In the genomic region with DNA sequence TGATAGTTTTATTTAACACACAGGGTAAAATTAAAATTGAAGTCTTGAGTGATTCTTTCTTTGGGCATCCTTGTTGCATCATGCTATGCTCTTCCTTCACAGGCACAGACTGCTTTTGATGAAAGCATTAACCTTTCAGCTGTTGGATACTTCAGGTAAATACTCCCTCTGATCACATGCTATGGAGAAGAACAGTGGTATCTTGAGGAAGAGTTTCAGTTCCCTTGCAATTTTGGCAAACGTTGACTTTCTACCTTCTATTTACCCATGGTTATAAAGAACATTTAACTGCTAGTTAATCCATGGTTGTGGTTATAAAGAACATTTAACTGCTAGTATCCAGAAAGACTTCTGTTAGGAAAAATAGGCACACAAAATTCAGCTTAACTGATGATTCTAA, we compare ENCODE assay signal across 21 cellular contexts.
A peak's percentile ranks its signal among the peaks of the same experiment; 100 is the strongest.
DNase-seq lines count a peak whose midpoint lies in the region; ATAC-seq and TF ChIP-seq lines count a peak whose summit lies in the region.
"Had no signal": no experiment of that assay in that cellular context is flagged by ENCODE, and none has a peak within 500 bp of the region (broad histone marks: within the 10 kb centered on the region; RNA-seq: fewer than 3 reads in every experiment).

No MANE protein-coding gene starts in this region.

- no peak for TF ChIP-seq POLR2A in prostate gland (IDR thresholded peaks at IDR 0.05)

- no peak for TF ChIP-seq CTCF in VCaP (conservative IDR thresholded peaks at IDR 0.05)
- TF ChIP-seq CTCF in prostate gland (IDR thresholded peaks at IDR 0.05): no peak

- no peaks in the 10 kb centered on the region for H3K27me3 ChIP-seq in prostate gland (replicated peaks; ENCODE audit: insufficient read depth)
- H3K27me3 ChIP-seq: BLaER1 treated with 17β-estradiol and CSF1 and Interleukin-3, amounts not matched to agents 10 nM and 100 nM had no signal

- intact Hi-C loops in left colon (cut with DNase I, micrococcal nuclease): no loop called here
- intact Hi-C loops in prostate gland (cut with DNase I): no loop called here

- H3K4me3 ChIP-seq in prostate gland: no peak overlapping the region
- H3K4me3 ChIP-seq: A549; BLaER1 treated with 17β-estradiol and CSF1 and Interleukin-3, amounts not matched to agents 10 nM and 100 nM; GM12878 had no signal

- no peak for DNase-seq in left colon
- no peak for DNase-seq in prostate gland (ENCODE audit: low spot score)
- no peak for DNase-seq in substantia nigra (lab: John Stamatoyannopoulos, UW)
- DNase-seq: AML-193; CD4-positive, alpha-beta T cell; CD8-positive, alpha-beta T cell; COR-L47; DMS 273 treated with DMSO at 0.1 percent for 48 hours; DMS153; DMS53; DMS79; DND-41; EL; GDM1 had no signal

- peaks cover 9% of the 10 kb centered on the region for H3K4me1 ChIP-seq in prostate gland (replicated peaks)
- H3K4me1 ChIP-seq: BLaER1 treated with 17β-estradiol and CSF1 and Interleukin-3, amounts not matched to agents 10 nM and 100 nM had no signal

- H3K36me3 ChIP-seq in prostate gland: no peaks in the 10 kb centered on the region
- H3K36me3 ChIP-seq: BLaER1 treated with 17β-estradiol and CSF1 and Interleukin-3, amounts not matched to agents 10 nM and 100 nM had no signal

- no peaks in the 10 kb centered on the region for H3K9me3 ChIP-seq in prostate gland
- H3K9me3 ChIP-seq: A549; BLaER1 treated with 17β-estradiol and CSF1 and Interleukin-3, amounts not matched to agents 10 nM and 100 nM had no signal

- ATAC-seq in left colon (peak; percentile 53), GM18870 (IDR thresholded peaks at IDR 0.05; ENCODE audit: unreplicated experiment) (no peak)
- ATAC-seq: CD8-positive, alpha-beta T cell; GM12878 had no signal

- H3K27ac ChIP-seq in VCaP (peak overlapping the region; percentile 65), prostate gland (peak overlapping the region; percentile 32 to 61), substantia nigra (ENCODE audit: low read depth, low read length, poor library complexity, severe bottlenecking) (no peak overlapping the region)
- H3K27ac ChIP-seq: 22Rv1; BLaER1 treated with 17β-estradiol and CSF1 and Interleukin-3, amounts not matched to agents 10 nM and 100 nM; C4-2B had no signal

- 44% methylated on average over 1 of the region's 1 CpG for WGBS in prostate gland
